ENCODE assay signal across 1 cellular context in genomic region chr15:101463696-101464095, GRCh38. TPM values are rescaled to one million over a fixed set of nuclear protein-coding genes. Genes with fewer than 3 reads are reported as not detected.
"Had no signal": no experiment of that assay in that cellular context is flagged by ENCODE, and none has a peak within 500 bp of the region (broad histone marks: within the 10 kb centered on the region; RNA-seq: fewer than 3 reads in every experiment).

No MANE protein-coding gene starts in this region.

RNA-seq across cellular contexts. Expression of gene PCSK6, which starts 25.8 kb away (rescaled TPM):
- total RNA-seq: IMR-90 had no signal
- polyA plus RNA-seq: IMR-90 had no signal
